Comparison of ENCODE assay signal across 25 cellular contexts in genomic region chr9:34549407-34549732, GRCh38. TPM values are rescaled to one million over a fixed set of nuclear protein-coding genes. Genes with fewer than 3 reads are reported as not detected.
"Had no signal": no experiment of that assay in that cellular context is flagged by ENCODE, and none has a peak within 500 bp of the region (broad histone marks: within the 10 kb centered on the region; RNA-seq: fewer than 3 reads in every experiment).

No MANE protein-coding gene starts in this region.

- DNase-seq: activated CD4-positive, alpha-beta memory T cell treated with anti-CD3 and anti-CD28 coated beads for 36 hours; activated CD4-positive, alpha-beta T cell treated with anti-CD3 and anti-CD28 coated beads, Interleukin-2, amount 10 ng/mL, durations not matched to agents 7 days and 5 days; activated CD4-positive, CD25-positive, alpha-beta regulatory T cell; activated CD8-positive, alpha-beta memory T cell treated with anti-CD3 and anti-CD28 coated beads for 24 hours; activated naive CD4-positive, alpha-beta T cell treated with Interleukin-2 at 50 U/mL for 16 hours; activated naive CD8-positive, alpha-beta T cell treated with anti-CD3 and anti-CD28 coated beads, Interleukin-2, amount 50 U/mL, for 24 hours; activated T-cell treated with anti-CD3 and anti-CD28 coated beads, Interleukin-2, amount 50 U/mL, for 72 hours; amniotic stem cell; Karpas-422; MM.1S; NCI-H1105; NCI-H1436; NCI-H187; NCI-H2081; NCI-H510A treated with DMSO at 0.1 percent for 48 hours; SIG-M5; T-helper 1 cell had no signal

- H3K27me3 ChIP-seq: ascending aorta, body of pancreas, Peyer's patch had no signal

- H3K4me3 ChIP-seq: ascending aorta, body of pancreas, K562, Peyer's patch had no signal

- H3K4me1 ChIP-seq: ascending aorta, Peyer's patch had no signal

- H3K27ac ChIP-seq: ascending aorta, body of pancreas, Peyer's patch, RWPE1, VCaP had no signal

- ATAC-seq: activated naive CD4-positive, alpha-beta T cell treated with anti-CD3 and anti-CD28 coated beads, Interleukin-2, amount 50 U/mL, for 72 hours; activated naive CD8-positive, alpha-beta T cell treated with anti-CD3 and anti-CD28 coated beads, Interleukin-2, amount 50 U/mL, for 24 hours; activated T-cell treated with anti-CD3 and anti-CD28 coated beads, Interleukin-2, amount 50 U/mL, for 72 hours; body of pancreas; K562 had no signal

- H3K9me3 ChIP-seq: ascending aorta, body of pancreas, Peyer's patch had no signal

- H3K36me3 ChIP-seq: ascending aorta, Peyer's patch had no signal

RNA-seq across cellular contexts. Expression of gene ENHO, which starts 26.6 kb away (rescaled TPM):
- total RNA-seq: activated CD4-positive, alpha-beta T cell treated with anti-CD3 and anti-CD28 coated beads, Interleukin-2, amount 10 ng/mL, durations not matched to agents 7 days and 5 days; ascending aorta; T-helper 2 cell treated with Interferon-gamma antibody and Interleukin-4, amounts not matched to agents 100 ng/mL and 5 ng/mL, for 36 hours had no signal
- polyA plus RNA-seq: K562 had no signal

RNA-seq across cellular contexts. Expression of gene CNTFR, which starts 40.2 kb away (rescaled TPM):
- total RNA-seq: activated CD4-positive, alpha-beta memory T cell treated with anti-CD3 and anti-CD28 coated beads for 36 hours; activated CD4-positive, alpha-beta T cell treated with anti-CD3 and anti-CD28 coated beads, Interleukin-2, amount 10 ng/mL, durations not matched to agents 7 days and 5 days; activated T-cell treated with anti-CD3 and anti-CD28 coated beads, Interleukin-2, amount 50 U/mL, for 72 hours; K562; T-helper 2 cell treated with Interferon-gamma antibody and Interleukin-4, amounts not matched to agents 100 ng/mL and 5 ng/mL, for 36 hours had no signal
- polyA plus RNA-seq: K562 had no signal
